11 cellular contexts compared by ENCODE assay signal in the genomic region with DNA sequence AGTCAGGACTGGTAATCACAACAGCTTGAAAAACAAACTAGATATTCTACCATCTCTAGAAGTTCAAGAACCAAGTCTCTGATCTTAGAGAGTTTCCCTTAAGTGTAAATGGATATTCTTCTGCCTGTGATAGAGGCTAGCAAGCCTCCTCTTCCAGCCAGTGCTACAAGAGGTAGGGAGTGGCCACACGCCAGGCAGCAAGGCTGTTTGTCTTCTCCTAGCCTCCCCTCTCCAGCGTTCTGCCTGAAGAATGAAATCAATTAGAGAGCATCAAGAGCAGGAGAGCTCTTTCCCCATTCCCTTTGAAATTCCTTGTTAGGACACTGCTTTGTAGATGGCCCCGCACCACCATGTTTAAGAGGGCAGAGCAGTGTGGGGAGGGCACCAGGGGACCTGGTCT. TPM values are rescaled to one million over a fixed set of nuclear protein-coding genes. Genes with fewer than 3 reads are reported as not detected.
DNase-seq lines count a peak whose midpoint lies in the region; ATAC-seq and TF ChIP-seq lines count a peak whose summit lies in the region.
"Had no signal": no experiment of that assay in that cellular context is flagged by ENCODE, and none has a peak within 500 bp of the region (broad histone marks: within the 10 kb centered on the region; RNA-seq: fewer than 3 reads in every experiment).

No MANE protein-coding gene starts in this region.

- H3K9me3 Mint-ChIP-seq in naive B cell, result no peaks in the 10 kb centered on the region

- no peaks in the 10 kb centered on the region for H4K20me1 ChIP-seq in OCI-LY7 (ENCODE audit: insufficient read depth, low read length)

- no peaks in the 10 kb centered on the region for H3K79me2 ChIP-seq in OCI-LY7 (ENCODE audit: insufficient read depth, low read depth, low read length)

- peak overlapping the region in 4 of 6 donors; percentile 32 to 79 (median 56) for H3K27ac Mint-ChIP-seq in naive B cell
- H3K27ac Mint-ChIP-seq: progenitor cell of endocrine pancreas had no signal

- H3K4me2 ChIP-seq in OCI-LY7 (ENCODE audit: low read length), result peak overlapping the region; percentile 74

- CTCF ChIA-PET in OCI-LY7 (lab: Charles Lee; ENCODE audit: unreplicated experiment), result interaction anchor here (0.9 to 1.7 kb wide), 3 partner anchors 14 to 93 kb away, joined by 3 to 6 read pairs (median 5); no protein-coding TSS in a partner anchor

- TF ChIP-seq CTCF in OCI-LY7 (conservative IDR thresholded peaks at IDR 0.05; ENCODE audit: low read length), result no peak
- no peak for TF ChIP-seq CTCF in GM13977 (IDR thresholded peaks at IDR 0.05; ENCODE audit: extremely low read depth, insufficient read depth, missing control alignments)
- no peak for TF ChIP-seq CTCF in breast epithelium (IDR thresholded peaks at IDR 0.05)

- no peaks in the 10 kb centered on the region for H3K9me2 ChIP-seq in OCI-LY7 (ENCODE audit: insufficient read depth, low read length)

- H3K27ac ChIP-seq in OCI-LY7 (ENCODE audit: low read depth, low read length, poor library complexity, severe bottlenecking) (peak overlapping the region; percentile 75), breast epithelium (no peak overlapping the region)

- no peak for TF ChIP-seq POLR2A in breast epithelium (IDR thresholded peaks at IDR 0.05)

- intact Hi-C loops in OCI-LY7 (cut with micrococcal nuclease; ENCODE audit: unreplicated experiment) (loop anchor here (5.0 kb wide), 2 partner anchors 193 to 383 kb away; no protein-coding TSS in a partner anchor), breast epithelium (cut with DNase I; ENCODE audit: low total_unique reads) (no loop called here)

- no peaks in the 10 kb centered on the region for H3K27me3 ChIP-seq in breast epithelium

- DNase-seq in OCI-LY7 (ENCODE audit: low spot score) (no peak), naive B cell (no peak), GM13977 (ENCODE audit: low spot score) (no peak), breast epithelium (ENCODE audit: low spot score in 2 of 2) (no peak)
- DNase-seq: left cardiac atrium, substantia nigra had no signal

- no TSS peak for BruUV-seq in OCI-LY7 (replicated peaks; lab: Mats Ljungman, UMichigan)

- no peaks in the 10 kb centered on the region for H3K9me3 ChIP-seq in OCI-LY7 (ENCODE audit: low read length)
- H3K9me3 ChIP-seq in breast epithelium, result no peaks in the 10 kb centered on the region
- H3K9me3 ChIP-seq: HAP-1 had no signal

- ATAC-seq in GM18511 (IDR thresholded peaks at IDR 0.05; ENCODE audit: unreplicated experiment) (peak; percentile 5), GM21528 (IDR thresholded peaks at IDR 0.05; ENCODE audit: low FRiP score, unreplicated experiment) (peak; percentile 10), naive B cell (ENCODE audit: low read depth in 2 of 2) (no peak), GM18861 (IDR thresholded peaks at IDR 0.05; ENCODE audit: unreplicated experiment) (no peak)
- ATAC-seq: left cardiac atrium had no signal

- POLR2A ChIA-PET in OCI-LY7 (lab: Charles Lee), result interaction anchor here (0.9 to 6.9 kb wide), 9 partner anchors 10 to 152 kb away, joined by 3 to 93 read pairs (median 10); partner anchors contain the start of genes RAP1A and WDR77

- H3K4me3 ChIP-seq in OCI-LY7 (ENCODE audit: low read depth, low read length, poor library complexity, severe bottlenecking) (peak overlapping the region; percentile 21), breast epithelium (no peak overlapping the region)
- H3K4me3 ChIP-seq: HAP-1 had no signal

- H3K4me1 ChIP-seq in OCI-LY7 (ENCODE audit: insufficient read depth, low read length, poor library complexity, severe bottlenecking) (peaks cover 83% of the 10 kb centered on the region), breast epithelium (no peaks in the 10 kb centered on the region)
- H3K4me1 ChIP-seq: HAP-1 had no signal

- H3K4me1 Mint-ChIP-seq in naive B cell, result peaks cover 60 to 88% (median 72%) of the 10 kb centered on the region in 3 donors

- H3K36me3 ChIP-seq in OCI-LY7 (ENCODE audit: insufficient read depth, low read length), result no peaks in the 10 kb centered on the region
- no peaks in the 10 kb centered on the region for H3K36me3 ChIP-seq in breast epithelium
- H3K36me3 ChIP-seq: HAP-1 had no signal

- in situ Hi-C loops in GM13977 (cut with MboI; ENCODE audit: low pct_unique_long_range_greater_than_20kb, low sequenced_read_pairs, unreplicated experiment), result loop anchor here (25.0 kb wide), 1 partner anchor 388 kb away; the partner anchor contains the start of gene DENND2D

- peak overlapping the region; percentile 66 for H2AFZ ChIP-seq in OCI-LY7 (ENCODE audit: low read length)

- H3K4me3 Mint-ChIP-seq in naive B cell, result peak overlapping the region in 4 of 8 donors; percentile 11 to 48 (median 24)

- no peaks in the 10 kb centered on the region for H3K36me3 Mint-ChIP-seq in naive B cell

- no peaks in the 10 kb centered on the region for H3K27me3 Mint-ChIP-seq in naive B cell

RNA-seq across cellular contexts. Expression of gene RAP1A, which starts 19.3 kb away (rescaled TPM):
- total RNA-seq in OCI-LY7 (2014; rRNA removed; shearing (Covaris generic)), result 8.5 and 10.4 TPM in 2 replicates
- total RNA-seq in OCI-LY7 (2022) (72.0 and 86.3 TPM in 2 replicates), breast epithelium (10 to 100 TPM; 45.9 to 72.8 (median 54.9) TPM)
- 10 to 100 TPM; 30.7 to 44.6 (median 37.2) TPM for polyA plus RNA-seq in naive B cell (ENCODE audit: low read depth in 6 of 6)

Comparison
In these comparisons a context has a peak if more than half of its experiments do, and no peak if none do; other contexts are left out.
1. ATAC-seq: peak in GM18511 (single experiment) and GM21528 (single experiment); none in naive B cell (0 of 2) and GM18861 (single experiment).